Comparison of ENCODE assay signal across 28 cellular contexts in genomic region chr1:22261580-22261979, GRCh38.
"Had no signal": no experiment of that assay in that cellular context is flagged by ENCODE, and none has a peak within 500 bp of the region (broad histone marks: within the 10 kb centered on the region; RNA-seq: fewer than 3 reads in every experiment).

No MANE protein-coding gene starts in this region.

- H3K36me3 Mint-ChIP-seq: naive thymus-derived CD4-positive, alpha-beta T cell had no signal

- H3K27ac ChIP-seq: colonic mucosa, esophagus muscularis mucosa, foreskin keratinocyte, heart right ventricle, left lung, ovary, psoas muscle, skin epidermis, suprapubic skin, vagina had no signal

- H3K9me3 Mint-ChIP-seq: dendritic cell treated with granulocyte-macrophage colony-stimulating factor and Interleukin-4, amounts not matched to agents 40 ng/mL and 50 ng/mL, for 4 days; naive thymus-derived CD4-positive, alpha-beta T cell; nephron; stimulated activated naive CD8-positive, alpha-beta T cell treated with anti-CD3 and anti-CD28 coated beads, Interleukin-15, amount 100 ng/mL, for 72 hours had no signal

- DNase-seq: colonic mucosa; effector CD8-positive, alpha-beta T cell; foreskin keratinocyte; glutamatergic neuron; heart right ventricle; hippocampal formation; left cardiac atrium; mesendoderm; midbrain; naive thymus-derived CD4-positive, alpha-beta T cell; occipital lobe; ovary; posterior cingulate gyrus; psoas muscle; right cardiac atrium; stimulated activated CD4-positive, alpha-beta T cell treated with anti-CD3 and anti-CD28 coated beads, Interleukin-15, amount 100 ng/mL, for 24 hours; stimulated activated CD4-positive, alpha-beta T cell treated with anti-CD3 and anti-CD28 coated beads, Interleukin-4, amount 100 ng/mL, for 1 hour; stimulated activated CD8-positive, alpha-beta memory T cell treated with anti-CD3 and anti-CD28 coated beads, Interleukin-4, amount 100 ng/mL, for 48 hours; stimulated activated naive CD4-positive, alpha-beta T cell; stimulated activated naive CD8-positive, alpha-beta T cell treated with anti-CD3 and anti-CD28 coated beads, Interleukin-15, amount 100 ng/mL, for 72 hours; transverse colon had no signal

- H3K4me3 Mint-ChIP-seq: dendritic cell treated with granulocyte-macrophage colony-stimulating factor and Interleukin-4, amounts not matched to agents 40 ng/mL and 50 ng/mL, for 4 days; naive thymus-derived CD4-positive, alpha-beta T cell; nephron; stimulated activated naive CD8-positive, alpha-beta T cell treated with anti-CD3 and anti-CD28 coated beads, Interleukin-15, amount 100 ng/mL, for 72 hours had no signal

- H3K4me1 ChIP-seq: esophagus muscularis mucosa, foreskin keratinocyte, heart right ventricle, psoas muscle, vagina had no signal

- H3K4me3 ChIP-seq: colonic mucosa, esophagus muscularis mucosa, heart right ventricle, left lung, ovary, psoas muscle, skin epidermis, suprapubic skin, transverse colon, vagina had no signal

- H3K9me3 ChIP-seq: colonic mucosa, esophagus muscularis mucosa, heart right ventricle, left lung, ovary, psoas muscle, suprapubic skin, transverse colon, vagina had no signal

- H3K36me3 ChIP-seq: colonic mucosa, esophagus muscularis mucosa, heart right ventricle, left lung, ovary, suprapubic skin, transverse colon, vagina had no signal

- H3K27ac Mint-ChIP-seq: dendritic cell treated with granulocyte-macrophage colony-stimulating factor and Interleukin-4, amounts not matched to agents 40 ng/mL and 50 ng/mL, for 4 days; naive thymus-derived CD4-positive, alpha-beta T cell; stimulated activated naive CD8-positive, alpha-beta T cell treated with anti-CD3 and anti-CD28 coated beads, Interleukin-15, amount 100 ng/mL, for 72 hours had no signal

- H3K27me3 ChIP-seq: colonic mucosa, left lung, ovary, vagina had no signal

- H3K27me3 Mint-ChIP-seq: dendritic cell treated with granulocyte-macrophage colony-stimulating factor and Interleukin-4, amounts not matched to agents 40 ng/mL and 50 ng/mL, for 4 days had no signal
